28 cellular contexts compared by ENCODE assay signal in genomic region chr1:193113258-193113991, GRCh38. TPM values are rescaled to one million over a fixed set of nuclear protein-coding genes. Genes with fewer than 3 reads are reported as not detected.
DNase-seq lines count a peak whose midpoint lies in the region; ATAC-seq and TF ChIP-seq lines count a peak whose summit lies in the region.
"Had no signal": no experiment of that assay in that cellular context is flagged by ENCODE, and none has a peak within 500 bp of the region (broad histone marks: within the 10 kb centered on the region; RNA-seq: fewer than 3 reads in every experiment).

No MANE protein-coding gene starts in this region.

- no peak overlapping the region; the same call in none of the 2 replicates for H3K27ac ChIP-seq in GM23338 (ENCODE audit: low read depth)
- H3K27ac ChIP-seq in Panc1 (ENCODE audit: low read length) = peak overlapping the region; percentile 87
- H3K27ac ChIP-seq in iPS-18a (ENCODE audit: low read length) = no peak overlapping the region
- peak overlapping the region; percentile 83 for H3K27ac ChIP-seq in neutrophil
- H3K27ac ChIP-seq: BLaER1, parathyroid adenoma, thoracic aorta had no signal

- no peaks in the 10 kb centered on the region for H3K9me3 Mint-ChIP-seq in GM23338
- H3K9me3 Mint-ChIP-seq: activated naive CD4-positive, alpha-beta T cell treated with anti-CD3 and anti-CD28 coated beads, Interleukin-2, amount 50 U/mL, for 24 hours; activated T-helper 17 cell treated with anti-CD3 and anti-CD28 coated beads, Interleukin-2, amount 50 U/mL, for 72 hours; naive thymus-derived CD4-positive, alpha-beta T cell had no signal

- BruUV-seq in Panc1 (replicated peaks; lab: Mats Ljungman, UMichigan) = TSS peak; percentile 70

- peak overlapping the region; percentile 56 for H3K4me2 ChIP-seq in GM23338
- H3K4me2 ChIP-seq: BLaER1 had no signal

- TF ChIP-seq CTCF in GM23338 (conservative IDR thresholded peaks at IDR 0.05; ENCODE audit: low read depth in 2 of 2) = no peak
- no peak for TF ChIP-seq CTCF in Panc1 (IDR thresholded peaks at IDR 0.05)
- no peak for TF ChIP-seq CTCF in neutrophil (IDR thresholded peaks at IDR 0.05)

- H3K27ac Mint-ChIP-seq in GM23338 = peak overlapping the region; percentile 92
- H3K27ac Mint-ChIP-seq: activated naive CD4-positive, alpha-beta T cell treated with anti-CD3 and anti-CD28 coated beads, Interleukin-2, amount 50 U/mL, for 24 hours; activated T-helper 17 cell treated with anti-CD3 and anti-CD28 coated beads, Interleukin-2, amount 50 U/mL, for 72 hours; naive thymus-derived CD4-positive, alpha-beta T cell had no signal

- POLR2A ChIA-PET in Panc1 (lab: Charles Lee) = no interaction called here

- H3K9me3 ChIP-seq in Panc1 (ENCODE audit: control insufficient read depth, insufficient read depth, low read depth, low read length) = no peaks in the 10 kb centered on the region
- H3K9me3 ChIP-seq in iPS-18a (ENCODE audit: control insufficient read depth, low read depth, low read length) = no peaks in the 10 kb centered on the region
- no peaks in the 10 kb centered on the region for H3K9me3 ChIP-seq in neutrophil
- H3K9me3 ChIP-seq in HAP-1 = no peaks in the 10 kb centered on the region
- H3K9me3 ChIP-seq: BLaER1, thoracic aorta had no signal

- CTCF ChIA-PET in Panc1 (lab: Charles Lee) = no interaction called here

- H3K9me2 ChIP-seq in GM23338 (ENCODE audit: insufficient read depth) = no peaks in the 10 kb centered on the region

- peaks cover 41% of the 10 kb centered on the region for H3K4me1 Mint-ChIP-seq in GM23338
- H3K4me1 Mint-ChIP-seq: activated naive CD4-positive, alpha-beta T cell treated with anti-CD3 and anti-CD28 coated beads, Interleukin-2, amount 50 U/mL, for 24 hours; activated T-helper 17 cell treated with anti-CD3 and anti-CD28 coated beads, Interleukin-2, amount 50 U/mL, for 72 hours had no signal

- H3K4me1 ChIP-seq in GM23338 (ENCODE audit: insufficient read depth) (peaks cover 25% of the 10 kb centered on the region), Panc1 (ENCODE audit: control insufficient read depth, insufficient read depth, low read length) (peaks cover 38% of the 10 kb centered on the region), iPS-18a (ENCODE audit: control insufficient read depth, low read depth, low read length) (peaks cover 12% of the 10 kb centered on the region), neutrophil (ENCODE audit: control insufficient read depth in 1 of 2, insufficient read depth in 1 of 2, low read depth in 1 of 2, low read length in 1 of 2) (peaks cover 46 to 48% of the 10 kb centered on the region in 2 experiments), HAP-1 (peaks cover 20% of the 10 kb centered on the region)
- H3K4me1 ChIP-seq: BLaER1, parathyroid adenoma had no signal

- H3K36me3 ChIP-seq in GM23338 (ENCODE audit: insufficient read depth) (no peaks in the 10 kb centered on the region), Panc1 (ENCODE audit: control insufficient read depth, insufficient read depth, low read length) (no peaks in the 10 kb centered on the region), iPS-18a (ENCODE audit: control insufficient read depth, low read depth, low read length) (no peaks in the 10 kb centered on the region), neutrophil (no peaks in the 10 kb centered on the region), HAP-1 (replicated peaks) (no peaks in the 10 kb centered on the region)
- H3K36me3 ChIP-seq: BLaER1, thoracic aorta had no signal

- peak; percentile 84 for ATAC-seq in GM23338
- ATAC-seq in Panc1 = peak; percentile 75
- ATAC-seq in GM18520 (IDR thresholded peaks at IDR 0.05; ENCODE audit: unreplicated experiment) = no peak
- no peak for ATAC-seq in HG03521 (IDR thresholded peaks at IDR 0.05; ENCODE audit: unreplicated experiment)
- ATAC-seq: activated T-helper 17 cell treated with anti-CD3 and anti-CD28 coated beads, Interleukin-2, amount 50 U/mL, for 72 hours; naive thymus-derived CD4-positive, alpha-beta T cell; right cardiac atrium had no signal

- H3K79me2 ChIP-seq in GM23338 (replicated peaks; ENCODE audit: insufficient read depth) = no peaks in the 10 kb centered on the region
- H3K79me2 ChIP-seq: parathyroid adenoma had no signal

- no peaks in the 10 kb centered on the region for H3K27me3 ChIP-seq in GM23338 (ENCODE audit: insufficient read depth)
- H3K27me3 ChIP-seq in Panc1 (ENCODE audit: control insufficient read depth, insufficient read depth, low read length) = no peaks in the 10 kb centered on the region
- no peaks in the 10 kb centered on the region for H3K27me3 ChIP-seq in iPS-18a (ENCODE audit: control insufficient read depth, insufficient read depth, low read length)
- H3K27me3 ChIP-seq in neutrophil = no peaks in the 10 kb centered on the region
- H3K27me3 ChIP-seq in HAP-1 (ENCODE audit: low read depth) = no peaks in the 10 kb centered on the region
- H3K27me3 ChIP-seq: BLaER1 had no signal

- no peak overlapping the region for H3K4me3 ChIP-seq in GM23338
- H3K4me3 ChIP-seq in Panc1 (ENCODE audit: low read depth in 2 of 2, low read length in 2 of 2) = peak overlapping the region; percentile 30 to 54
- peak overlapping the region; percentile 18 for H3K4me3 ChIP-seq in iPS-18a (ENCODE audit: low read length)
- peak overlapping the region in 1 of 2 experiments; percentile 9 for H3K4me3 ChIP-seq in neutrophil (ENCODE audit: low read depth in 1 of 2, low read length in 1 of 2)
- no peak overlapping the region for H3K4me3 ChIP-seq in HAP-1
- H3K4me3 ChIP-seq: BLaER1, thoracic aorta had no signal

- H2AFZ ChIP-seq in GM23338 = peak overlapping the region; percentile 43
- H2AFZ ChIP-seq: parathyroid adenoma had no signal

- in situ Hi-C loops in Panc1 (cut with HindIII; ENCODE audit: low pct_unique_long_range_greater_than_20kb, low sequenced_read_pairs) (no loop called here), HAP-1 (cut with MboI; ENCODE audit: low sequenced_read_pairs) (no loop called here)

- peaks cover 3% of the 10 kb centered on the region for H3K27me3 Mint-ChIP-seq in GM23338 (ENCODE audit: insufficient read depth, low read depth, poor library complexity)
- H3K27me3 Mint-ChIP-seq: activated naive CD4-positive, alpha-beta T cell treated with anti-CD3 and anti-CD28 coated beads, Interleukin-2, amount 50 U/mL, for 24 hours; activated T-helper 17 cell treated with anti-CD3 and anti-CD28 coated beads, Interleukin-2, amount 50 U/mL, for 72 hours had no signal

- DNase-seq in GM23338 (ENCODE audit: low spot score) = peak; percentile 74
- DNase-seq in Panc1 (ENCODE audit: low read depth, low spot score) = no peak
- no peak for DNase-seq in glomerular visceral epithelial cell (ENCODE audit: extremely low spot score)
- no peak for DNase-seq in HAP-1 (ENCODE audit: low spot score in 2 of 2)
- DNase-seq: activated CD4-positive, alpha-beta T cell treated with anti-CD3 and anti-CD28 coated beads, Interleukin-2, amount 50 U/mL, for 48 hours; activated CD4-positive, CD25-positive, alpha-beta regulatory T cell; activated CD8-positive, alpha-beta memory T cell treated with anti-CD3 and anti-CD28 coated beads, Interleukin-2, amount 50 U/mL, for 4 hours; COR-L47; cortex of kidney; DMS79; naive thymus-derived CD4-positive, alpha-beta T cell; NCI-H1092 treated with DMSO at 0.1 percent for 48 hours; NCI-H2029; NCI-H345; NCI-H774; right cardiac atrium; stimulated activated CD4-positive, alpha-beta T cell treated with anti-CD3 and anti-CD28 coated beads, Interleukin-4, amount 100 ng/mL, for 4 hours; stimulated activated naive CD4-positive, alpha-beta T cell treated with Interleukin-2 at 50 U/mL for 16 hours; T1000 had no signal

- intact Hi-C loops in Panc1 (cut with micrococcal nuclease; ENCODE audit: unreplicated experiment) = no loop called here

- H3K9ac ChIP-seq in iPS-18a (ENCODE audit: low read length) = no peak overlapping the region
- H3K9ac ChIP-seq: BLaER1, parathyroid adenoma had no signal

- no peaks in the 10 kb centered on the region for H4K20me1 ChIP-seq in GM23338 (replicated peaks; ENCODE audit: insufficient read depth)
- H4K20me1 ChIP-seq: BLaER1 had no signal

- H3K4me3 Mint-ChIP-seq in GM23338 = peak overlapping the region; percentile 12; the same call in 2 of the 3 replicates
- H3K4me3 Mint-ChIP-seq: activated naive CD4-positive, alpha-beta T cell treated with anti-CD3 and anti-CD28 coated beads, Interleukin-2, amount 50 U/mL, for 24 hours; activated T-helper 17 cell treated with anti-CD3 and anti-CD28 coated beads, Interleukin-2, amount 50 U/mL, for 72 hours; naive thymus-derived CD4-positive, alpha-beta T cell had no signal

- H3F3A ChIP-seq in GM23338 (replicated peaks; ENCODE audit: low read depth) = no peaks in the 10 kb centered on the region

- H3K36me3 Mint-ChIP-seq in GM23338 (ENCODE audit: low read depth) = no peaks in the 10 kb centered on the region
- H3K36me3 Mint-ChIP-seq: activated naive CD4-positive, alpha-beta T cell treated with anti-CD3 and anti-CD28 coated beads, Interleukin-2, amount 50 U/mL, for 24 hours; naive thymus-derived CD4-positive, alpha-beta T cell had no signal

RNA-seq across cellular contexts. Expression of gene GLRX2, which starts 8.2 kb away (rescaled TPM):
- 7.2 and 7.7 TPM in 2 replicates for total RNA-seq in GM23338 (2014; rRNA removed; shearing (Covaris generic))
- polyA plus RNA-seq in GM23338 (2016; fragmentation: Nextera tagmentation; extraction: Ambion mirVana) = 28.3 and 37.8 TPM in 2 replicates
- total RNA-seq in Panc1 (2021; ENCODE audit: unreplicated experiment) = 40.1 TPM
- polyA plus RNA-seq in Panc1 (2012; ENCODE audit: insufficient read length) = 26.7 TPM

RNA-seq across cellular contexts. Expression of gene CDC73, which starts 8.4 kb away (rescaled TPM):
- 36.9 and 40.4 TPM in 2 replicates for total RNA-seq in GM23338 (2014; rRNA removed; shearing (Covaris generic))
- polyA plus RNA-seq in GM23338 (2016; fragmentation: Nextera tagmentation; extraction: Ambion mirVana) = 62.5 and 63.2 TPM in 2 replicates
- 78.2 TPM for total RNA-seq in Panc1 (2021; ENCODE audit: unreplicated experiment)
- polyA plus RNA-seq in Panc1 (2012; ENCODE audit: insufficient read length) = 36.0 TPM

RNA-seq across cellular contexts. Expression of gene RO60, which starts 54.0 kb away (rescaled TPM):
- total RNA-seq in GM23338 (2014; rRNA removed; shearing (Covaris generic)) = 122 and 130 TPM in 2 replicates
- polyA plus RNA-seq in GM23338 (2016; fragmentation: Nextera tagmentation; extraction: Ambion mirVana) = 87.3 and 103 TPM in 2 replicates
- total RNA-seq in Panc1 (2021; ENCODE audit: unreplicated experiment) = 74.8 TPM
- 15.2 TPM for polyA plus RNA-seq in Panc1 (2012; ENCODE audit: insufficient read length)

RNA-seq across cellular contexts. Expression of gene UCHL5, which starts 54.3 kb away (rescaled TPM):
- 40.2 and 42.5 TPM in 2 replicates for total RNA-seq in GM23338 (2014; rRNA removed; shearing (Covaris generic))
- polyA plus RNA-seq in GM23338 (2016; fragmentation: Nextera tagmentation; extraction: Ambion mirVana) = 60.2 and 67.1 TPM in 2 replicates
- 42.6 TPM for total RNA-seq in Panc1 (2021; ENCODE audit: unreplicated experiment)
- 36.8 TPM for polyA plus RNA-seq in Panc1 (2012; ENCODE audit: insufficient read length)

Comparison
In these comparisons a context has a peak if more than half of its experiments do, and no peak if none do; other contexts are left out.
1. ATAC-seq: peak in GM23338 (single experiment) and Panc1 (single experiment); none in GM18520 (single experiment) and HG03521 (single experiment).
2. H3K27ac ChIP-seq: peak in Panc1 (single experiment) and neutrophil (single experiment); none in GM23338 (single experiment) and iPS-18a (single experiment).
3. H3K4me3 ChIP-seq: peak in Panc1 (2 of 2) and iPS-18a (single experiment); none in GM23338 (single experiment) and HAP-1 (single experiment).